In the genomic region with DNA sequence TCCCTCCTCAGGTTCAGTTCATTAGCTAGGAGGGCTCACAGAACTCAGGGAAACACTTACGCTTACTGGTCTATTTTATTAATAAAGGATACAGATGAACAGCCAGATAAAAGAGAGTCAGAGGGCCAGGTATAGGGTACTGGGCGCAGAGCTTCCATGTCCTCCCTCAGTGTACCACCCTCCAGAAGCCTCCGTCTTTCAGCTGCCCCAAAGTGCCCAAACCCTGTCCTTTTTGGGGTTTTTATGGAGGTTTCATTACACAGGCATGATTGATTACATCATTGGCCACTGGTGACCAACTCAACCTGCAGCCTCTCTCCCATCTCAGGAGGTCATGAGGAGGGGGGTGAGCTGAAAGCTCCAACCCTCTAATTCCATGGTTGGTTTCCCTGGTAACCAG, we compare ENCODE assay signal across 34 cellular contexts. TPM values are rescaled to one million over a fixed set of nuclear protein-coding genes. Genes with fewer than 3 reads are reported as not detected.
"Had no signal": no experiment of that assay in that cellular context is flagged by ENCODE, and none has a peak within 500 bp of the region (broad histone marks: within the 10 kb centered on the region; RNA-seq: fewer than 3 reads in every experiment).

No MANE protein-coding gene starts in this region.

- DNase-seq: activated CD4-positive, alpha-beta memory T cell treated with anti-CD3 and anti-CD28 coated beads for 36 hours; activated CD4-positive, alpha-beta T cell treated with anti-CD3 and anti-CD28 coated beads for 36 hours; activated CD4-positive, alpha-beta T cell treated with anti-CD3 and anti-CD28 coated beads, Interleukin-2, amount 10 ng/mL, durations not matched to agents 24 days and 14 days; activated CD4-positive, CD25-positive, alpha-beta regulatory T cell; activated CD4-positive, CD25-positive, alpha-beta regulatory T cell treated with anti-CD3 and anti-CD28 coated beads, Interleukin-2, amount 50 U/mL, for 72 hours; activated CD8-positive, alpha-beta memory T cell treated with anti-CD3 and anti-CD28 coated beads, Interleukin-2, amount 10 ng/mL, durations not matched to agents 7 days and 5 days; activated CD8-positive, alpha-beta memory T cell treated with anti-CD3 and anti-CD28 coated beads, Interleukin-2, amount 50 U/mL, for 4 hours; activated CD8-positive, alpha-beta T cell treated with anti-CD3 and anti-CD28 coated beads, Interleukin-2, amount 10 ng/mL, durations not matched to agents 7 days and 5 days; activated effector memory CD4-positive, alpha-beta T cell treated with anti-CD3 and anti-CD28 coated beads, Interleukin-2, amount 50 U/mL, for 16 hours; activated naive CD4-positive, alpha-beta T cell treated with anti-CD3 and anti-CD28 coated beads for 36 hours; activated naive CD8-positive, alpha-beta T cell treated with anti-CD3 and anti-CD28 coated beads for 36 hours; activated naive CD8-positive, alpha-beta T cell treated with anti-CD3 and anti-CD28 coated beads, Interleukin-2, amount 50 U/mL, for 24 hours; activated T-cell treated with anti-CD3 and anti-CD28 coated beads, Interleukin-2, amount 50 U/mL, for 1 hour; activated T-cell treated with anti-CD3 and anti-CD28 coated beads, Interleukin-2, amount 50 U/mL, for 48 hours; amygdala; aorta; dermis blood vessel endothelial cell; effector CD4-positive, alpha-beta T cell; effector memory CD8-positive, alpha-beta T cell; erythroblast; foreskin keratinocyte; gastrocnemius medialis; glutamatergic neuron; T-helper 2 cell had no signal

- ATAC-seq: activated CD4-positive, alpha-beta T cell treated with anti-CD3 and anti-CD28 coated beads for 36 hours; activated CD8-positive, alpha-beta memory T cell treated with anti-CD3 and anti-CD28 coated beads, Interleukin-2, amount 10 ng/mL, durations not matched to agents 7 days and 5 days; activated CD8-positive, alpha-beta T cell treated with anti-CD3 and anti-CD28 coated beads, Interleukin-2, amount 10 ng/mL, durations not matched to agents 7 days and 5 days; activated naive CD8-positive, alpha-beta T cell treated with anti-CD3 and anti-CD28 coated beads, Interleukin-2, amount 50 U/mL, for 24 hours; effector memory CD8-positive, alpha-beta T cell; foreskin keratinocyte; gastrocnemius medialis had no signal

- H3K36me3 ChIP-seq: adrenal gland, breast epithelium, cardiac muscle cell, esophagus muscularis mucosa, gastrocnemius medialis had no signal

- H3K27ac ChIP-seq: adrenal gland, breast epithelium, cardiac muscle cell, coronary artery, esophagus muscularis mucosa, foreskin keratinocyte, gastrocnemius medialis had no signal

- H3K27me3 ChIP-seq: adrenal gland, breast epithelium, cardiac muscle cell, esophagus muscularis mucosa, foreskin keratinocyte, gastrocnemius medialis had no signal

- H3K9me3 ChIP-seq: adrenal gland, breast epithelium, esophagus muscularis mucosa, gastrocnemius medialis had no signal

- H3K4me1 ChIP-seq: adrenal gland, foreskin keratinocyte, gastrocnemius medialis had no signal

- H3K4me3 ChIP-seq: adrenal gland, breast epithelium, cardiac muscle cell, coronary artery, esophagus muscularis mucosa, gastrocnemius medialis had no signal

RNA-seq across cellular contexts. Expression of a gene that starts 7.5 kb away (rescaled TPM):
- total RNA-seq: activated CD4-positive, alpha-beta memory T cell treated with anti-CD3 and anti-CD28 coated beads for 36 hours; activated CD4-positive, alpha-beta T cell treated with anti-CD3 and anti-CD28 coated beads for 36 hours; activated CD4-positive, alpha-beta T cell treated with anti-CD3 and anti-CD28 coated beads, Interleukin-2, amount 10 ng/mL, durations not matched to agents 24 days and 14 days; activated CD8-positive, alpha-beta memory T cell treated with anti-CD3 and anti-CD28 coated beads for 36 hours; activated CD8-positive, alpha-beta memory T cell treated with anti-CD3 and anti-CD28 coated beads, Interleukin-2, amount 10 ng/mL, durations not matched to agents 7 days and 5 days; activated CD8-positive, alpha-beta T cell treated with anti-CD3 and anti-CD28 coated beads, Interleukin-2, amount 10 ng/mL, durations not matched to agents 7 days and 5 days; activated naive CD4-positive, alpha-beta T cell treated with anti-CD3 and anti-CD28 coated beads for 36 hours; activated naive CD8-positive, alpha-beta T cell treated with anti-CD3 and anti-CD28 coated beads for 36 hours; activated T-helper 1 cell treated with anti-CD3 and anti-CD28 coated beads, Interleukin-12 subunit alpha, Interleukin-12 subunit beta, Interleukin-2, Interleukin-4 antibody, amounts not matched to agents 30 ng/mL and 10 ng/mL and 1 ng/mL, durations not matched to agents 14 hours and 24 hours and 36 hours; activated T-helper 2 cell treated with anti-CD3 and anti-CD28 coated beads, Interferon-gamma antibody, Interleukin-2, Interleukin-4, amounts not matched to agents 10 μg/mL and 5 μg/mL and 100 μg/mL, durations not matched to agents 14 hours and 24 hours and 36 hours; cardiac muscle cell; foreskin keratinocyte; T-helper 1 cell treated with Interleukin-12 subunit alpha and Interleukin-12 subunit beta and Interleukin-4 antibody, amounts not matched to agents 30 ng/mL and 1 ng/mL, for 36 hours had no signal
- polyA plus RNA-seq: cardiac muscle cell, foreskin keratinocyte had no signal

RNA-seq across cellular contexts. Expression of a gene that starts 12.5 kb away (rescaled TPM):
- total RNA-seq: activated CD4-positive, alpha-beta memory T cell treated with anti-CD3 and anti-CD28 coated beads for 36 hours; activated CD4-positive, alpha-beta T cell treated with anti-CD3 and anti-CD28 coated beads for 36 hours; activated CD4-positive, alpha-beta T cell treated with anti-CD3 and anti-CD28 coated beads, Interleukin-2, amount 10 ng/mL, durations not matched to agents 24 days and 14 days; activated CD8-positive, alpha-beta memory T cell treated with anti-CD3 and anti-CD28 coated beads for 36 hours; activated CD8-positive, alpha-beta memory T cell treated with anti-CD3 and anti-CD28 coated beads, Interleukin-2, amount 10 ng/mL, durations not matched to agents 7 days and 5 days; activated CD8-positive, alpha-beta T cell treated with anti-CD3 and anti-CD28 coated beads, Interleukin-2, amount 10 ng/mL, durations not matched to agents 7 days and 5 days; activated naive CD4-positive, alpha-beta T cell treated with anti-CD3 and anti-CD28 coated beads for 36 hours; activated naive CD8-positive, alpha-beta T cell treated with anti-CD3 and anti-CD28 coated beads for 36 hours; activated T-helper 1 cell treated with anti-CD3 and anti-CD28 coated beads, Interleukin-12 subunit alpha, Interleukin-12 subunit beta, Interleukin-2, Interleukin-4 antibody, amounts not matched to agents 30 ng/mL and 10 ng/mL and 1 ng/mL, durations not matched to agents 14 hours and 24 hours and 36 hours; activated T-helper 2 cell treated with anti-CD3 and anti-CD28 coated beads, Interferon-gamma antibody, Interleukin-2, Interleukin-4, amounts not matched to agents 10 μg/mL and 5 μg/mL and 100 μg/mL, durations not matched to agents 14 hours and 24 hours and 36 hours; aorta; breast epithelium; cardiac muscle cell; cerebellum; dermis blood vessel endothelial cell; esophagus muscularis mucosa; foreskin keratinocyte; T-helper 1 cell treated with Interleukin-12 subunit alpha and Interleukin-12 subunit beta and Interleukin-4 antibody, amounts not matched to agents 30 ng/mL and 1 ng/mL, for 36 hours had no signal
- polyA plus RNA-seq: adrenal gland, aorta, cardiac muscle cell, foreskin keratinocyte had no signal

RNA-seq across cellular contexts. Expression of a gene that starts 38.5 kb away (rescaled TPM):
- total RNA-seq: activated CD4-positive, alpha-beta memory T cell treated with anti-CD3 and anti-CD28 coated beads for 36 hours; activated CD4-positive, alpha-beta T cell treated with anti-CD3 and anti-CD28 coated beads for 36 hours; activated CD4-positive, alpha-beta T cell treated with anti-CD3 and anti-CD28 coated beads, Interleukin-2, amount 10 ng/mL, durations not matched to agents 24 days and 14 days; activated CD8-positive, alpha-beta memory T cell treated with anti-CD3 and anti-CD28 coated beads for 36 hours; activated CD8-positive, alpha-beta memory T cell treated with anti-CD3 and anti-CD28 coated beads, Interleukin-2, amount 10 ng/mL, durations not matched to agents 7 days and 5 days; activated CD8-positive, alpha-beta T cell treated with anti-CD3 and anti-CD28 coated beads, Interleukin-2, amount 10 ng/mL, durations not matched to agents 7 days and 5 days; activated naive CD4-positive, alpha-beta T cell treated with anti-CD3 and anti-CD28 coated beads for 36 hours; activated naive CD8-positive, alpha-beta T cell treated with anti-CD3 and anti-CD28 coated beads for 36 hours; activated T-helper 1 cell treated with anti-CD3 and anti-CD28 coated beads, Interleukin-12 subunit alpha, Interleukin-12 subunit beta, Interleukin-2, Interleukin-4 antibody, amounts not matched to agents 30 ng/mL and 10 ng/mL and 1 ng/mL, durations not matched to agents 14 hours and 24 hours and 36 hours; activated T-helper 2 cell treated with anti-CD3 and anti-CD28 coated beads, Interferon-gamma antibody, Interleukin-2, Interleukin-4, amounts not matched to agents 10 μg/mL and 5 μg/mL and 100 μg/mL, durations not matched to agents 14 hours and 24 hours and 36 hours; cardiac muscle cell; foreskin keratinocyte; T-helper 1 cell treated with Interleukin-12 subunit alpha and Interleukin-12 subunit beta and Interleukin-4 antibody, amounts not matched to agents 30 ng/mL and 1 ng/mL, for 36 hours had no signal
